Comparison of ENCODE assay signal across 24 cellular contexts in genomic region chr2:220502539-220502938, GRCh38.
"Had no signal": no experiment of that assay in that cellular context is flagged by ENCODE, and none has a peak within 500 bp of the region (broad histone marks: within the 10 kb centered on the region; RNA-seq: fewer than 3 reads in every experiment).

No MANE protein-coding gene starts in this region.

- H3K4me3 ChIP-seq: colonic mucosa, coronary artery, dorsolateral prefrontal cortex, esophagus muscularis mucosa, esophagus squamous epithelium, gastrocnemius medialis, gastroesophageal sphincter, heart left ventricle, heart right ventricle had no signal

- H3K36me3 ChIP-seq: colonic mucosa, esophagus muscularis mucosa, esophagus squamous epithelium, gastrocnemius medialis, gastroesophageal sphincter, heart left ventricle, heart right ventricle had no signal

- H3K27ac ChIP-seq: colonic mucosa, coronary artery, epithelial cell of prostate, esophagus muscularis mucosa, esophagus squamous epithelium, foreskin keratinocyte, gastrocnemius medialis, gastroesophageal sphincter, heart left ventricle, heart right ventricle had no signal

- DNase-seq: colonic mucosa; cortex of kidney; dermis blood vessel endothelial cell; dorsolateral prefrontal cortex; effector CD4-positive, alpha-beta T cell; effector CD8-positive, alpha-beta T cell; effector memory CD4-positive, alpha-beta T cell; effector memory CD8-positive, alpha-beta T cell; endodermal cell; erythroblast; esophagus squamous epithelium; foreskin fibroblast; foreskin keratinocyte; foreskin melanocyte; gastrocnemius medialis; glutamatergic neuron; head of caudate nucleus; heart left ventricle; heart right ventricle had no signal

- ATAC-seq: effector memory CD8-positive, alpha-beta T cell; esophagus mucosa; foreskin keratinocyte; gastrocnemius medialis; gastroesophageal sphincter; heart left ventricle; heart right ventricle had no signal

- H3K4me1 ChIP-seq: colonic mucosa, esophagus muscularis mucosa, gastrocnemius medialis, gastroesophageal sphincter had no signal

- H3K9me3 ChIP-seq: colonic mucosa, esophagus muscularis mucosa, esophagus squamous epithelium, gastrocnemius medialis had no signal

- H3K27me3 ChIP-seq: colonic mucosa, dorsolateral prefrontal cortex, esophagus muscularis mucosa, esophagus squamous epithelium, foreskin keratinocyte, gastrocnemius medialis, gastroesophageal sphincter, heart left ventricle, heart right ventricle had no signal
